8 cellular contexts compared by ENCODE assay signal in genomic region chr17:57955183-57955952, GRCh38. TPM values are rescaled to one million over a fixed set of nuclear protein-coding genes. Genes with fewer than 3 reads are reported as not detected.
DNase-seq lines count a peak whose midpoint lies in the region; ATAC-seq and TF ChIP-seq lines count a peak whose summit lies in the region.

CUEDC1 (minus strand) TSS chr17:57955412; CDS start chr17:57885564, 69,848 bp downstream.

- DNase-seq in HT1080 (ENCODE audit: low read depth) (peak; percentile 43), SK-N-MC (ENCODE audit: low read depth, low spot score) (no peak), Right ventricle myocardium superior (peak; percentile 91), ovary (peak; percentile 73 to 85 (median 83)), tibial artery (peak; percentile 68 to 88), foreskin melanocyte (no peak)
- DNase-seq in activated naive CD8-positive, alpha-beta T cell treated with anti-CD3 and anti-CD28 coated beads for 36 hours, result peak; percentile 75

- H3K9ac ChIP-seq in SK-N-MC (ENCODE audit: insufficient read length), result peak within 1 kb of the TSS; percentile 89

- WGBS in ovary, 3 donors, result 0% methylated on average over 7 to 78 of the region's 79 CpGs

- H3K4me3 ChIP-seq in SK-N-MC (peak within 1 kb of the TSS; percentile 84), ovary (peak within 1 kb of the TSS; percentile 70), tibial artery (peak within 1 kb of the TSS; percentile 88 to 92)

- no peak for TF ChIP-seq EP300 in ovary (IDR thresholded peaks at IDR 0.05)

- H3K9me3 Mint-ChIP-seq in activated naive CD8-positive, alpha-beta T cell treated with anti-CD3 and anti-CD28 coated beads for 36 hours, result no peaks in the 10 kb centered on the region

- H3K4me1 Mint-ChIP-seq in activated naive CD8-positive, alpha-beta T cell treated with anti-CD3 and anti-CD28 coated beads for 36 hours, result peaks cover 24% of the 10 kb centered on the region

- H3K27me3 ChIP-seq in ovary, result no peaks in the 10 kb centered on the region
- no peaks in the 10 kb centered on the region for H3K27me3 ChIP-seq in tibial artery

- peak; percentile 78 for ATAC-seq in Right ventricle myocardium superior (ENCODE audit: poor library complexity)

- peaks cover 6% of the 10 kb centered on the region for H3K4me1 ChIP-seq in ovary (ENCODE audit: insufficient read depth)
- H3K4me1 ChIP-seq in tibial artery, result peaks cover 0 to 47% (median 41%) of the 10 kb centered on the region in 4 donors

- H3K27ac Mint-ChIP-seq in activated naive CD8-positive, alpha-beta T cell treated with anti-CD3 and anti-CD28 coated beads for 36 hours, result no peak within 1 kb of the TSS

- peak; percentile 48 for TF ChIP-seq CTCF in GM12874 (IDR thresholded peaks at IDR 0.05; ENCODE audit: insufficient read depth, low read depth, low read length)
- TF ChIP-seq CTCF in ovary (IDR thresholded peaks at IDR 0.05), result peak in 2 of 3 donors; percentile 34 to 36
- TF ChIP-seq CTCF in tibial artery (IDR thresholded peaks at IDR 0.05), result peak; percentile 28 to 57

- H3K36me3 ChIP-seq in SK-N-MC (ENCODE audit: insufficient read depth, low read length), result no peaks in the 10 kb centered on the region
- H3K36me3 ChIP-seq in ovary, result no peaks in the 10 kb centered on the region
- no peaks in the 10 kb centered on the region for H3K36me3 ChIP-seq in tibial artery

- H3K9me3 ChIP-seq in SK-N-MC (ENCODE audit: low read depth, low read length) (no peaks in the 10 kb centered on the region), ovary (no peaks in the 10 kb centered on the region), tibial artery (no peaks in the 10 kb centered on the region)

- intact Hi-C loops in Right ventricle myocardium superior (cut with DNase I) (no loop called here), ovary (cut with DNase I) (loop anchor here in 1 of 4 donors (10.0 kb wide), 1 partner anchor 61 kb away; no protein-coding TSS in a partner anchor), tibial artery (cut with DNase I; ENCODE audit: low total_unique reads) (loop anchor here (2.0 kb wide), 1 partner anchor 29 kb away; no protein-coding TSS in a partner anchor)

- TF ChIP-seq POLR2A in ovary (IDR thresholded peaks at IDR 0.05), result no peak

- peaks cover 57% of the 10 kb centered on the region for H3K27me3 Mint-ChIP-seq in activated naive CD8-positive, alpha-beta T cell treated with anti-CD3 and anti-CD28 coated beads for 36 hours

- H3K36me3 Mint-ChIP-seq in activated naive CD8-positive, alpha-beta T cell treated with anti-CD3 and anti-CD28 coated beads for 36 hours, result no peaks in the 10 kb centered on the region

- H3K4me3 Mint-ChIP-seq in activated naive CD8-positive, alpha-beta T cell treated with anti-CD3 and anti-CD28 coated beads for 36 hours, result peak within 1 kb of the TSS; percentile 50

- peak within 1 kb of the TSS; percentile 98 for H3K27ac ChIP-seq in SK-N-MC
- peak within 1 kb of the TSS; percentile 72 to 83 for H3K27ac ChIP-seq in ovary
- H3K27ac ChIP-seq in tibial artery, result peak within 1 kb of the TSS; percentile 98 to 99

RNA-seq across cellular contexts. Expression of gene CUEDC1, which starts in this region (rescaled TPM):
- 8.9 and 9.9 TPM in 2 replicates for total RNA-seq in HT1080 (2014; rRNA removed; shearing (Covaris generic))
- polyA plus RNA-seq in HT1080 (2015; cell fraction: cytosol; rRNA removed), result 19.1 and 19.5 TPM in 2 replicates
- polyA plus RNA-seq in HT1080 (2015; cell fraction: nucleus; rRNA removed), result 73.3 and 80.4 TPM in 2 replicates
- total RNA-seq in activated naive CD8-positive, alpha-beta T cell treated with anti-CD3 and anti-CD28 coated beads for 36 hours, result under 1 TPM; 0.14 to 0.18 TPM
- total RNA-seq in Right ventricle myocardium superior, result 44.6 TPM
- total RNA-seq in ovary, result 10 to 100 TPM in 6 of 7 donors, 1 to 10 TPM in 1; 6.7 to 30.2 (median 22.9) TPM
- 10 to 100 TPM; 14.2 to 18.6 TPM for polyA plus RNA-seq in ovary

Comparison
In these comparisons a context has a peak if more than half of its experiments do, and no peak if none do; other contexts are left out.
1. Peak in DNase-seq in activated naive CD8-positive, alpha-beta T cell treated with anti-CD3 and anti-CD28 coated beads for 36 hours; RNA of the gene not detected or under 1 TPM.
2. DNase-seq: peak in HT1080 (single experiment), Right ventricle myocardium superior (single experiment), ovary (5 of 5) and tibial artery (2 of 2); none in SK-N-MC (single experiment) and foreskin melanocyte (single experiment).
3. Peak in every context shown above with its lines, with median percentiles within 50 percentile points of each other: CTCF ChIP-seq, H3K27ac ChIP-seq and H3K4me3 ChIP-seq.